In the genomic region with DNA sequence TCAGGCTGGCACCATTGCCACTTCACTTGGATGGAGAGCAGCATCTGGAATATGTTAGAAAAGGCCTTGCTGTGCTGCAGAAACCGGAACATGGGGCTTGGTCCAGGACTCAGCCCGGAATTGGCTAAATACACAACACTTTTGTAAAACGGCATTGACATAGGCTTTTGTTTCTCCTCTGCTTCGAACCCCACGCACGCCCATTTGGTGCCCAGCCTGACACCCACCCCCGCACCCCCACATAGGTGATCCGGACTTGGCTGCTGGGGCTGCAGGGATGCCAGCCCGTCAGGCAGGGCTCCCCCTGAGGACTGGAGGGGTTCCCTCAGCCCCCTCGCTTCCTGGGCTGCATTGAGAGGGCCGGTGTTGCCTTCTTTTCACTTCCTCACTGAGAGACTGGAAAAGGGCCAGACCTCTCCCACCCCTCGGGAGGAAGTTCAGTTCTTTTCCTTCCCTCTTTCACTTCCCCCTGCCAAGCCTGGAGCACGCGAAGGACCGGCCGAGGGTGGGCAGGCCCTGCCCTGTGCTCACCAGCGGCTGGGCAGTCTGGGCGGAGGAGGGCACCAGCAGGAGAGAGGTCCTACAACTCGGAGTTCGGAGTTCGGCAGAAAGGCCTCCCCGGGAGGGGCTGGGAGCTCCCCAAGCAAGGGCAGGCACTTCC, we compare ENCODE assay signal across 13 cellular contexts. TPM values are rescaled to one million over a fixed set of nuclear protein-coding genes. Genes with fewer than 3 reads are reported as not detected.
DNase-seq lines count a peak whose midpoint lies in the region; ATAC-seq and TF ChIP-seq lines count a peak whose summit lies in the region.
"Had no signal": no experiment of that assay in that cellular context is flagged by ENCODE, and none has a peak within 500 bp of the region (broad histone marks: within the 10 kb centered on the region; RNA-seq: fewer than 3 reads in every experiment).

No MANE protein-coding gene starts in this region.

- TF ChIP-seq CTCF in natural killer cell (IDR thresholded peaks at IDR 0.05) = no peak
- TF ChIP-seq CTCF in MM.1S (IDR thresholded peaks at IDR 0.05; ENCODE audit: low read length) = no peak

- H2BK15ac ChIP-seq in neuronal stem cell (ENCODE audit: low read length) = no peak overlapping the region

- WGBS in neuronal stem cell (ENCODE audit: extremely low coverage in 2 of 2, insufficient read length in 2 of 2, insufficient replicate concordance in 1 of 2), 2 donors = no CpG with 5 or more reads among the region's 22 CpGs

- peak overlapping the region; percentile 7 for H2BK120ac ChIP-seq in neuronal stem cell (ENCODE audit: low read depth, low read length)

- ATAC-seq in natural killer cell = peak in 2 of 3 donors; percentile 33 to 49
- no peak for ATAC-seq in natural killer cell treated with Interleukin-12 subunit alpha and Interleukin-12 subunit beta and Interleukin-15 and Interleukin-18, amount 100 ng/mL, for 72 hours
- no peak for ATAC-seq in GM18498 (IDR thresholded peaks at IDR 0.05; ENCODE audit: unreplicated experiment)
- no peak for ATAC-seq in HG03521 (IDR thresholded peaks at IDR 0.05; ENCODE audit: unreplicated experiment)
- ATAC-seq: stimulated activated memory B cell treated with anti-CD40 and anti-IgM and Interleukin-4, amounts not matched to agents 10 μg/mL and 1 μg/mL and 100 μg/mL, for 72 hours had no signal

- H3K27ac Mint-ChIP-seq in natural killer cell = no peak overlapping the region
- no peak overlapping the region for H3K27ac Mint-ChIP-seq in natural killer cell treated with Interleukin-12 subunit alpha and Interleukin-12 subunit beta and Interleukin-15 and Interleukin-18, amount 100 ng/mL, for 72 hours
- H3K27ac Mint-ChIP-seq: stimulated activated memory B cell treated with anti-CD40 and anti-IgM and Interleukin-4, amounts not matched to agents 10 μg/mL and 1 μg/mL and 100 μg/mL, for 72 hours had no signal

- H4K8ac ChIP-seq in neuronal stem cell (ENCODE audit: low read depth, low read length) = no peak overlapping the region

- no peaks in the 10 kb centered on the region for H3K36me3 ChIP-seq in neuronal stem cell (replicated peaks in 1 of 2; ENCODE audit: control insufficient read depth in 2 of 2, insufficient read depth in 2 of 2, low read length in 2 of 2)
- no peaks in the 10 kb centered on the region for H3K36me3 ChIP-seq in MM.1S (replicated peaks; ENCODE audit: insufficient read depth, low read length)

- H3K4me1 Mint-ChIP-seq in natural killer cell = no peaks in the 10 kb centered on the region
- no peaks in the 10 kb centered on the region for H3K4me1 Mint-ChIP-seq in natural killer cell treated with Interleukin-12 subunit alpha and Interleukin-12 subunit beta and Interleukin-15 and Interleukin-18, amount 100 ng/mL, for 72 hours (ENCODE audit: low read depth in 2 of 2)
- H3K4me1 Mint-ChIP-seq: stimulated activated memory B cell treated with anti-CD40 and anti-IgM and Interleukin-4, amounts not matched to agents 10 μg/mL and 1 μg/mL and 100 μg/mL, for 72 hours had no signal

- no peak for DNase-seq in natural killer cell
- no peak for DNase-seq in natural killer cell treated with Interleukin-12 subunit alpha and Interleukin-12 subunit beta and Interleukin-15 and Interleukin-18, amount 100 ng/mL, for 72 hours (ENCODE audit: low spot score)
- peak; percentile 33 for DNase-seq in fibroblast of peridontal ligament (ENCODE audit: extremely low read depth)
- no peak for DNase-seq in neuronal stem cell (ENCODE audit: low spot score)
- no peak for DNase-seq in HK-2 (ENCODE audit: unreplicated experiment)
- DNase-seq in MM.1S = no peak
- DNase-seq: foreskin melanocyte, T-helper 2 cell had no signal

- H3F3A ChIP-seq in MM.1S (ENCODE audit: insufficient read depth, low read length) = no peaks in the 10 kb centered on the region

- H3K79me1 ChIP-seq in neuronal stem cell (ENCODE audit: low read depth, low read length) = no peaks in the 10 kb centered on the region

- H3K27me3 Mint-ChIP-seq in natural killer cell (ENCODE audit: low read depth in 2 of 2) = peaks cover 0 to 7% of the 10 kb centered on the region in 2 donors
- peaks cover 7 to 20% of the 10 kb centered on the region in 2 donors for H3K27me3 Mint-ChIP-seq in natural killer cell treated with Interleukin-12 subunit alpha and Interleukin-12 subunit beta and Interleukin-15 and Interleukin-18, amount 100 ng/mL, for 72 hours

- H3K23ac ChIP-seq in neuronal stem cell (ENCODE audit: low read depth, low read length, poor library complexity) = no peak overlapping the region

- no peaks in the 10 kb centered on the region for H3K9me2 ChIP-seq in MM.1S (replicated peaks; ENCODE audit: insufficient read depth, low read length)

- no peaks in the 10 kb centered on the region for H3K36me3 Mint-ChIP-seq in natural killer cell
- H3K36me3 Mint-ChIP-seq in natural killer cell treated with Interleukin-12 subunit alpha and Interleukin-12 subunit beta and Interleukin-15 and Interleukin-18, amount 100 ng/mL, for 72 hours = no peaks in the 10 kb centered on the region
- H3K36me3 Mint-ChIP-seq: stimulated activated memory B cell treated with anti-CD40 and anti-IgM and Interleukin-4, amounts not matched to agents 10 μg/mL and 1 μg/mL and 100 μg/mL, for 72 hours had no signal

- H3K79me2 ChIP-seq in MM.1S (ENCODE audit: low read length) = no peaks in the 10 kb centered on the region

- H3K27me3 ChIP-seq in neuronal stem cell (ENCODE audit: control insufficient read depth in 3 of 3, insufficient read depth in 3 of 3, low read depth in 1 of 3, low read length in 3 of 3) (peaks cover 0 to 44% (median 0%) of the 10 kb centered on the region in 3 experiments), MM.1S (replicated peaks; ENCODE audit: insufficient read depth, low read length) (no peaks in the 10 kb centered on the region)

- H2AFZ ChIP-seq in neuronal stem cell (ENCODE audit: low read length) (no peak overlapping the region), MM.1S (ENCODE audit: low read length) (no peak overlapping the region)

- intact Hi-C loops in natural killer cell (cut with micrococcal nuclease) = no loop called here

- H3K27ac ChIP-seq in neuronal stem cell (replicated peaks; ENCODE audit: low read length) (no peak overlapping the region), MM.1S (ENCODE audit: low read length) (no peak overlapping the region)

- no peak overlapping the region for H2BK5ac ChIP-seq in neuronal stem cell (ENCODE audit: low read length)

- peak overlapping the region; percentile 79 for H3K18ac ChIP-seq in neuronal stem cell (ENCODE audit: low read length)

- H3K14ac ChIP-seq in neuronal stem cell (ENCODE audit: low read length) = peak overlapping the region; percentile 66

- H4K20me1 ChIP-seq in MM.1S (ENCODE audit: insufficient read depth, low read length) = no peaks in the 10 kb centered on the region

- H3K4ac ChIP-seq in neuronal stem cell (ENCODE audit: low read length) = no peak overlapping the region

- H3K9ac ChIP-seq in neuronal stem cell (ENCODE audit: low read depth, low read length, poor library complexity) (peak overlapping the region; percentile 61), MM.1S (ENCODE audit: low read length) (no peak overlapping the region)

- no peaks in the 10 kb centered on the region for H3K4me1 ChIP-seq in neuronal stem cell (ENCODE audit: control insufficient read depth in 2 of 2, insufficient read depth in 1 of 2, low read depth in 1 of 2, low read length in 2 of 2)
- no peaks in the 10 kb centered on the region for H3K4me1 ChIP-seq in MM.1S (ENCODE audit: low read length)

- H2AK5ac ChIP-seq in neuronal stem cell (ENCODE audit: low read depth, low read length) = no peak overlapping the region

- H3K4me2 ChIP-seq in neuronal stem cell (ENCODE audit: insufficient read depth, low read length, poor library complexity, severe bottlenecking) = no peak overlapping the region
- no peak overlapping the region for H3K4me2 ChIP-seq in MM.1S (ENCODE audit: low read depth, low read length)

- H3K9me3 ChIP-seq in neuronal stem cell (replicated peaks in 1 of 2; ENCODE audit: control insufficient read depth in 2 of 2, insufficient read depth in 1 of 2, low read depth in 1 of 2, low read length in 2 of 2) (no peaks in the 10 kb centered on the region), MM.1S (replicated peaks; ENCODE audit: insufficient read depth, low read length) (no peaks in the 10 kb centered on the region)

- H3K4me3 ChIP-seq in neuronal stem cell (ENCODE audit: low read length in 2 of 2) (no peak overlapping the region), MM.1S (ENCODE audit: low read length) (no peak overlapping the region)

- no peak overlapping the region for H2BK12ac ChIP-seq in neuronal stem cell (ENCODE audit: low read length)

- no peak overlapping the region for H3K4me3 Mint-ChIP-seq in natural killer cell
- no peak overlapping the region for H3K4me3 Mint-ChIP-seq in natural killer cell treated with Interleukin-12 subunit alpha and Interleukin-12 subunit beta and Interleukin-15 and Interleukin-18, amount 100 ng/mL, for 72 hours
- H3K4me3 Mint-ChIP-seq: stimulated activated memory B cell treated with anti-CD40 and anti-IgM and Interleukin-4, amounts not matched to agents 10 μg/mL and 1 μg/mL and 100 μg/mL, for 72 hours had no signal

- no peak overlapping the region for H4K91ac ChIP-seq in neuronal stem cell (ENCODE audit: low read depth, low read length, poor library complexity)

- no peaks in the 10 kb centered on the region for H3K9me3 Mint-ChIP-seq in natural killer cell
- no peaks in the 10 kb centered on the region for H3K9me3 Mint-ChIP-seq in natural killer cell treated with Interleukin-12 subunit alpha and Interleukin-12 subunit beta and Interleukin-15 and Interleukin-18, amount 100 ng/mL, for 72 hours

RNA-seq across cellular contexts. Expression of gene CST3, which starts 17.9 kb away (rescaled TPM):
- 100 to 1,000 TPM in 1 of 3 donors, 10 to 100 TPM in 2; 30.0 to 118 (median 83.8) TPM for total RNA-seq in natural killer cell
- total RNA-seq in natural killer cell treated with Interleukin-12 subunit alpha and Interleukin-12 subunit beta and Interleukin-15 and Interleukin-18, amount 100 ng/mL, for 72 hours = 10 to 100 TPM in 1 of 2 donors, 1 to 10 TPM in 1; 5.4 to 16.6 TPM
- 110 TPM for polyA plus RNA-seq in neuronal stem cell (2013, experiment 1 of 2)
- polyA plus RNA-seq in neuronal stem cell (2013, experiment 2 of 2) = 110 TPM

RNA-seq across cellular contexts. Expression of gene CST4, which starts 33.2 kb away (rescaled TPM):
- not detected for total RNA-seq in natural killer cell
- total RNA-seq in natural killer cell treated with Interleukin-12 subunit alpha and Interleukin-12 subunit beta and Interleukin-15 and Interleukin-18, amount 100 ng/mL, for 72 hours = not detected
- polyA plus RNA-seq in neuronal stem cell (2013, experiment 1 of 2) = not detected
- not detected for polyA plus RNA-seq in neuronal stem cell (2013, experiment 2 of 2)
- total RNA-seq: A172, renal cortical epithelial cell had no signal

RNA-seq across cellular contexts. Expression of gene CST9, which starts 50.0 kb away (rescaled TPM):
- not detected for total RNA-seq in natural killer cell
- not detected for total RNA-seq in natural killer cell treated with Interleukin-12 subunit alpha and Interleukin-12 subunit beta and Interleukin-15 and Interleukin-18, amount 100 ng/mL, for 72 hours
- not detected for polyA plus RNA-seq in neuronal stem cell (2013, experiment 1 of 2)
- not detected for polyA plus RNA-seq in neuronal stem cell (2013, experiment 2 of 2)
- total RNA-seq: A172, renal cortical epithelial cell had no signal

Comparison
In these comparisons a context has a peak if more than half of its experiments do, and no peak if none do; other contexts are left out.
1. ATAC-seq: peak in natural killer cell (2 of 3); none in natural killer cell treated with Interleukin-12 subunit alpha and Interleukin-12 subunit beta and Interleukin-15 and Interleukin-18, amount 100 ng/mL, for 72 hours (0 of 2), GM18498 (single experiment) and HG03521 (single experiment).